In genomic region chr7:116249969-116250553, GRCh38 we compare ENCODE assay signal across 8 cellular contexts. TPM values are rescaled to one million over a fixed set of nuclear protein-coding genes. Genes with fewer than 3 reads are reported as not detected.
DNase-seq lines count a peak whose midpoint lies in the region; ATAC-seq and TF ChIP-seq lines count a peak whose summit lies in the region.

No MANE protein-coding gene starts in this region.

- H3K4me1 ChIP-seq in neuronal stem cell (ENCODE audit: control insufficient read depth in 2 of 2, insufficient read depth in 1 of 2, low read depth in 1 of 2, low read length in 2 of 2): no peaks in the 10 kb centered on the region

- H3K79me1 ChIP-seq in neuronal stem cell (ENCODE audit: low read depth, low read length): no peaks in the 10 kb centered on the region

- POLR2A ChIA-PET in RWPE1 (lab: Yijun Ruan, JAX; ENCODE audit: low non-redundant PET): no interaction called here

- H4K91ac ChIP-seq in neuronal stem cell (ENCODE audit: low read depth, low read length, poor library complexity): no peak overlapping the region

- H3K27me3 ChIP-seq in neuronal stem cell (ENCODE audit: control insufficient read depth in 3 of 3, insufficient read depth in 3 of 3, low read depth in 1 of 3, low read length in 3 of 3): no peaks in the 10 kb centered on the region

- TF ChIP-seq CTCF in HFFc6 (IDR thresholded peaks at IDR 0.05): peak; percentile 81
- TF ChIP-seq CTCF in RWPE1 (conservative IDR thresholded peaks at IDR 0.05; ENCODE audit: low read depth): peak; percentile 35
- peak; percentile 72 for TF ChIP-seq CTCF in type B pancreatic cell (conservative IDR thresholded peaks at IDR 0.05)

- no peak overlapping the region for H3K9ac ChIP-seq in neuronal stem cell (ENCODE audit: low read depth, low read length, poor library complexity)

- DNase-seq in ELF-1 (ENCODE audit: low read depth, low spot score) (peak; percentile 27), HFFc6 (peak; percentile 57), RWPE1 (ENCODE audit: low spot score) (peak; percentile 23), glomerular visceral epithelial cell (ENCODE audit: extremely low spot score) (peak; percentile 28), type B pancreatic cell (ENCODE audit: extremely low spot score, unreplicated experiment) (no peak), neuronal stem cell (ENCODE audit: low spot score) (no peak)
- no peak for DNase-seq in activated effector memory CD4-positive, alpha-beta T cell treated with Interleukin-2 at 50 U/mL for 16 hours

- H3K4me2 ChIP-seq in neuronal stem cell (ENCODE audit: insufficient read depth, low read length, poor library complexity, severe bottlenecking): no peak overlapping the region

- H3K36me3 ChIP-seq in neuronal stem cell (replicated peaks in 1 of 2; ENCODE audit: control insufficient read depth in 2 of 2, insufficient read depth in 2 of 2, low read length in 2 of 2): peaks cover 0 to 43% of the 10 kb centered on the region in 2 donors

- no peak overlapping the region for H2BK5ac ChIP-seq in neuronal stem cell (ENCODE audit: low read length)

- H3K9me3 Mint-ChIP-seq in HFFc6 (peaks cover 6% of the 10 kb centered on the region), type B pancreatic cell (peaks cover 5% of the 10 kb centered on the region)

- H2BK12ac ChIP-seq in neuronal stem cell (ENCODE audit: low read length): no peak overlapping the region

- H3K18ac ChIP-seq in neuronal stem cell (ENCODE audit: low read length): no peak overlapping the region

- no CpG with 5 or more reads among the region's 3 CpGs for WGBS in neuronal stem cell (ENCODE audit: extremely low coverage in 2 of 2, insufficient read length in 2 of 2, insufficient replicate concordance in 1 of 2), 2 donors

- H3K23ac ChIP-seq in neuronal stem cell (ENCODE audit: low read depth, low read length, poor library complexity): no peak overlapping the region

- H2BK15ac ChIP-seq in neuronal stem cell (ENCODE audit: low read length): no peak overlapping the region

- H3K27ac Mint-ChIP-seq in HFFc6 (no peak overlapping the region; the same call in 1 of the 2 replicates), type B pancreatic cell (no peak overlapping the region)

- no peak for ATAC-seq in HG03469 (IDR thresholded peaks at IDR 0.05; ENCODE audit: unreplicated experiment)

- H3K4me3 Mint-ChIP-seq in HFFc6 (no peak overlapping the region), type B pancreatic cell (no peak overlapping the region)

- no peak overlapping the region for H4K8ac ChIP-seq in neuronal stem cell (ENCODE audit: low read depth, low read length)

- H2AK5ac ChIP-seq in neuronal stem cell (ENCODE audit: low read depth, low read length): no peak overlapping the region

- H2BK120ac ChIP-seq in neuronal stem cell (ENCODE audit: low read depth, low read length): no peak overlapping the region

- CTCF ChIA-PET in RWPE1 (lab: Yijun Ruan, JAX): interaction anchor here (0.5 to 0.7 kb wide), 2 partner anchors 26 to 77 kb away, joined by 3 to 4 read pairs; no protein-coding TSS in a partner anchor

- H3K27me3 Mint-ChIP-seq in HFFc6 (ENCODE audit: insufficient read depth): no peaks in the 10 kb centered on the region; the same call in 1 of the 2 replicates
- H3K27me3 Mint-ChIP-seq in type B pancreatic cell: no peaks in the 10 kb centered on the region

- peaks cover 0 to 9% of the 10 kb centered on the region in 2 donors for H3K9me3 ChIP-seq in neuronal stem cell (replicated peaks in 1 of 2; ENCODE audit: control insufficient read depth in 2 of 2, insufficient read depth in 1 of 2, low read depth in 1 of 2, low read length in 2 of 2)

- H2AFZ ChIP-seq in neuronal stem cell (ENCODE audit: low read length): no peak overlapping the region

- no peak overlapping the region for H3K4ac ChIP-seq in neuronal stem cell (ENCODE audit: low read length)

- peaks cover 48% of the 10 kb centered on the region for H3K36me3 Mint-ChIP-seq in HFFc6 (ENCODE audit: low read depth)
- H3K36me3 Mint-ChIP-seq in type B pancreatic cell: peaks cover 57% of the 10 kb centered on the region

- H3K27ac ChIP-seq in RWPE1: 0 out of 2 replicates have a peak overlapping the region, but pooled peaks have one; percentile 13
- no peak overlapping the region for H3K27ac ChIP-seq in neuronal stem cell (replicated peaks; ENCODE audit: low read length)

- no peak overlapping the region for H3K4me3 ChIP-seq in neuronal stem cell (ENCODE audit: low read length in 2 of 2)

- no peak overlapping the region for H3K14ac ChIP-seq in neuronal stem cell (ENCODE audit: low read length)

- H3K4me1 Mint-ChIP-seq in HFFc6 (ENCODE audit: low read depth) (peaks cover 23% of the 10 kb centered on the region), type B pancreatic cell (ENCODE audit: unreplicated experiment) (no peaks in the 10 kb centered on the region)

RNA-seq across cellular contexts. Expression of gene TES, which starts 39.7 kb away (rescaled TPM):
- total RNA-seq in HFFc6 (2021; fragmentation: NEBNext Ultra II Directional; extraction: Animal tissue kit (Norgen Biotek cat#: 25700)): 10 to 100 TPM; 10.4 to 29.3 (median 22.4) TPM
- total RNA-seq in type B pancreatic cell (ENCODE audit: low replicate concordance): 91.1 and 135 TPM in 2 replicates
- polyA plus RNA-seq in neuronal stem cell (2013, experiment 1 of 2): 2.9 TPM
- 3.4 TPM for polyA plus RNA-seq in neuronal stem cell (2013, experiment 2 of 2)

Comparison
In these comparisons a context has a peak if more than half of its experiments do, and no peak if none do; other contexts are left out.
1. DNase-seq: peak in ELF-1 (single experiment), HFFc6 (single experiment), RWPE1 (single experiment) and glomerular visceral epithelial cell (single experiment); none in type B pancreatic cell (single experiment), neuronal stem cell (single experiment) and activated effector memory CD4-positive, alpha-beta T cell treated with Interleukin-2 at 50 U/mL for 16 hours (single experiment).
2. Peak in every context shown above with its lines, with median percentiles within 50 percentile points of each other: CTCF ChIP-seq.